8 cellular contexts compared by ENCODE assay signal in the genomic region with DNA sequence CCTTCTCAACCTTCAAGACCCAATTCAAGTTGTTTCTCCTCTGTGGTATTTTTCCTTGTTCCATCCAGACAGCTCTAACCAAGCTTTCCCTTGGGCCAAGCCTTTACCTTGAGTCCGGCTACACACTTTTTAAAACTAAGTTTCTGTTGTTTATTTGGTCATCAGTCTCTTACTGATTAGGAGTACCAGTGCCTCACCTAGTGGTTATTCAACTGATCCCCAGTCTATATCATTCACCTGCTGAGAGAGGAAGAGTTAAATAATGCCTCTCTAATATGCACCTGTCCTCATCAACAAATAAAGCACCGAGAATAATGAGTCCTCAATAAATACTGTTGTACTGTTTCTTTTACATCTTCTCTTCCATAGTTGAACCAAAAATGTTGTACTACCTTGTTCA.
DNase-seq lines count a peak whose midpoint lies in the region; ATAC-seq, FAIRE-seq and TF ChIP-seq lines count a peak whose summit lies in the region.
"Had no signal": no experiment of that assay in that cellular context is flagged by ENCODE, and none has a peak within 500 bp of the region (broad histone marks: within the 10 kb centered on the region; RNA-seq: fewer than 3 reads in every experiment).

No MANE protein-coding gene starts in this region.

- no peak overlapping the region for H3K4me3 ChIP-seq in WERI-Rb-1 (ENCODE audit: low read depth, low read length)
- no peak overlapping the region for H3K4me3 ChIP-seq in pancreas
- H3K4me3 ChIP-seq: upper lobe of right lung had no signal

- H3K36me3 ChIP-seq in WERI-Rb-1 (no peaks in the 10 kb centered on the region), pancreas (no peaks in the 10 kb centered on the region)
- H3K36me3 ChIP-seq: upper lobe of right lung had no signal

- no peaks in the 10 kb centered on the region for H3K4me1 ChIP-seq in pancreas
- H3K4me1 ChIP-seq: upper lobe of right lung had no signal

- DNase-seq in DMS53 treated with DMSO at 0.1 percent for 48 hours (lab: John Stamatoyannopoulos, UW; ENCODE audit: unreplicated experiment): peak; percentile 6
- DNase-seq in WERI-Rb-1: no peak
- DNase-seq in left kidney (ENCODE audit: low read depth, low spot score): peak; percentile 16
- DNase-seq in pancreas: no peak
- DNase-seq: upper lobe of right lung had no signal

- TF ChIP-seq CTCF in LNCAP (IDR thresholded peaks at IDR 0.05): peak; percentile 56
- peak; percentile 55 for TF ChIP-seq CTCF in WERI-Rb-1 (IDR thresholded peaks at IDR 0.05; ENCODE audit: low read depth, low read length)
- no peak for TF ChIP-seq CTCF in pancreas (IDR thresholded peaks at IDR 0.05)

- H3K9me3 ChIP-seq in WERI-Rb-1 (ENCODE audit: severe bottlenecking) (no peaks in the 10 kb centered on the region), pancreas (no peaks in the 10 kb centered on the region)
- H3K9me3 ChIP-seq: upper lobe of right lung had no signal

- no peak overlapping the region for H3K27ac ChIP-seq in WERI-Rb-1
- no peak overlapping the region for H3K27ac ChIP-seq in pancreas
- H3K27ac ChIP-seq: upper lobe of right lung had no signal

- ATAC-seq in GM18867 (IDR thresholded peaks at IDR 0.05; ENCODE audit: unreplicated experiment) (no peak), HG02571 (IDR thresholded peaks at IDR 0.05; ENCODE audit: unreplicated experiment) (no peak), pancreas (no peak)
- ATAC-seq: upper lobe of right lung had no signal

- no peak for FAIRE-seq in pancreas (lab: Jason Lieb, UNC)

- WGBS in pancreas, 2 donors: 33 to 34% methylated on average over 2 of the region's 2 CpGs

- H3K27me3 ChIP-seq in WERI-Rb-1 (ENCODE audit: insufficient read depth, low read depth, severe bottlenecking): no peaks in the 10 kb centered on the region
- no peaks in the 10 kb centered on the region for H3K27me3 ChIP-seq in pancreas
- H3K27me3 ChIP-seq: upper lobe of right lung had no signal

- intact Hi-C loops in pancreas (cut with DNase I): no loop called here

Comparison
In these comparisons a context has a peak if more than half of its experiments do, and no peak if none do; other contexts are left out.
1. DNase-seq: peak in DMS53 treated with DMSO at 0.1 percent for 48 hours (single experiment) and left kidney (single experiment); none in WERI-Rb-1 (single experiment) and pancreas (0 of 6).
2. CTCF ChIP-seq: peak in LNCAP (single experiment) and WERI-Rb-1 (single experiment); none in pancreas (0 of 4).